ENCODE assay signal across 13 cellular contexts in genomic region chr3:197339841-197340520, GRCh38. TPM values are rescaled to one million over a fixed set of nuclear protein-coding genes. Genes with fewer than 3 reads are reported as not detected.
DNase-seq lines count a peak whose midpoint lies in the region; ATAC-seq and TF ChIP-seq lines count a peak whose summit lies in the region.
"Had no signal": no experiment of that assay in that cellular context is flagged by ENCODE, and none has a peak within 500 bp of the region (broad histone marks: within the 10 kb centered on the region; RNA-seq: fewer than 3 reads in every experiment).

No MANE protein-coding gene starts in this region.

- H3K9me3 ChIP-seq in PC-9 (ENCODE audit: insufficient read depth, low read depth) = no peaks in the 10 kb centered on the region
- H3K9me3 ChIP-seq: lower lobe of right lung had no signal

- ATAC-seq in HG02588 (IDR thresholded peaks at IDR 0.05; ENCODE audit: unreplicated experiment) = no peak
- no peak for ATAC-seq in GM19467 (IDR thresholded peaks at IDR 0.05; ENCODE audit: unreplicated experiment)
- no peak for ATAC-seq in HG03378 (IDR thresholded peaks at IDR 0.05; ENCODE audit: unreplicated experiment)
- ATAC-seq: lower lobe of right lung had no signal

- POLR2A ChIA-PET in PC-9 (lab: Charles Lee; ENCODE audit: unreplicated experiment) = no interaction called here

- peaks cover 52% of the 10 kb centered on the region for H3K4me1 Mint-ChIP-seq in nephron
- H3K4me1 Mint-ChIP-seq: activated naive CD4-positive, alpha-beta T cell treated with anti-CD3 and anti-CD28 coated beads, Interleukin-2, amount 50 U/mL, for 24 hours; CD4-positive, CD25-positive, alpha-beta regulatory T cell had no signal

- H2AFZ ChIP-seq in PC-9 = peak overlapping the region; percentile 30; the same call in 1 of the 2 replicates

- TF ChIP-seq CTCF in PC-9 (conservative IDR thresholded peaks at IDR 0.05) = no peak
- TF ChIP-seq CTCF in fibroblast of mammary gland (conservative IDR thresholded peaks at IDR 0.05; ENCODE audit: control insufficient read depth, insufficient read depth, low read depth, low read length) = no peak
- TF ChIP-seq CTCF in nephron (IDR thresholded peaks at IDR 0.05; ENCODE audit: unreplicated experiment in 3 of 3) = no peak

- no peaks in the 10 kb centered on the region for H3K36me3 Mint-ChIP-seq in nephron (ENCODE audit: low read depth)
- H3K36me3 Mint-ChIP-seq: activated naive CD4-positive, alpha-beta T cell treated with anti-CD3 and anti-CD28 coated beads, Interleukin-2, amount 50 U/mL, for 24 hours; CD4-positive, CD25-positive, alpha-beta regulatory T cell had no signal

- BruUV-seq in PC-9 (replicated peaks; lab: Mats Ljungman, UMichigan) = no TSS peak

- H3K4me1 ChIP-seq in PC-9 (replicated peaks; ENCODE audit: insufficient read depth) = peaks cover 44% of the 10 kb centered on the region
- H3K4me1 ChIP-seq: lower lobe of right lung had no signal

- H3K9me3 Mint-ChIP-seq in nephron = no peaks in the 10 kb centered on the region
- H3K9me3 Mint-ChIP-seq: activated naive CD4-positive, alpha-beta T cell treated with anti-CD3 and anti-CD28 coated beads, Interleukin-2, amount 50 U/mL, for 24 hours; CD4-positive, CD25-positive, alpha-beta regulatory T cell had no signal

- no peak overlapping the region for H3K27ac ChIP-seq in PC-9
- H3K27ac ChIP-seq: lower lobe of right lung had no signal

- H4K20me1 ChIP-seq in PC-9 (ENCODE audit: insufficient read depth) = no peaks in the 10 kb centered on the region

- peak overlapping the region; percentile 27 for H3K4me2 ChIP-seq in PC-9

- H3K4me3 ChIP-seq in PC-9 = no peak overlapping the region
- no peak overlapping the region for H3K4me3 ChIP-seq in fibroblast of mammary gland (ENCODE audit: control insufficient read depth, low read depth, low read length)
- H3K4me3 ChIP-seq: lower lobe of right lung had no signal

- intact Hi-C loops in PC-9 (cut with micrococcal nuclease; ENCODE audit: unreplicated experiment) = no loop called here

- CTCF ChIA-PET in PC-9 (lab: Charles Lee) = no interaction called here

- H3K79me2 ChIP-seq in PC-9 (ENCODE audit: low read depth) = no peaks in the 10 kb centered on the region

- no peaks in the 10 kb centered on the region for H3K27me3 ChIP-seq in PC-9 (ENCODE audit: insufficient read depth, low read depth)

- H3K36me3 ChIP-seq in PC-9 (ENCODE audit: low read depth) = no peaks in the 10 kb centered on the region
- H3K36me3 ChIP-seq: lower lobe of right lung had no signal

- peaks cover 31% of the 10 kb centered on the region for H3F3A ChIP-seq in PC-9 (ENCODE audit: insufficient read depth, low read depth)

- DNase-seq in EH (ENCODE audit: low read depth) (peak; percentile 83), PC-9 (peak; percentile 28 to 62), fibroblast of mammary gland (ENCODE audit: low read depth) (peak; percentile 78), NCI-H526 treated with DMSO at 0.1 percent for 48 hours (lab: John Stamatoyannopoulos, UW) (no peak)
- DNase-seq: CD4-positive, CD25-positive, alpha-beta regulatory T cell; lower lobe of right lung; OCI-M1; stimulated activated CD8-positive, alpha-beta memory T cell treated with anti-CD3 and anti-CD28 coated beads, Interleukin-4, amount 100 ng/mL, for 48 hours had no signal

- no peaks in the 10 kb centered on the region for H3K27me3 Mint-ChIP-seq in nephron (ENCODE audit: low read depth)
- H3K27me3 Mint-ChIP-seq: activated naive CD4-positive, alpha-beta T cell treated with anti-CD3 and anti-CD28 coated beads, Interleukin-2, amount 50 U/mL, for 24 hours had no signal

- no peaks in the 10 kb centered on the region for H3K9me2 ChIP-seq in PC-9 (ENCODE audit: insufficient read depth)

- H3K27ac Mint-ChIP-seq in nephron = peak overlapping the region; percentile 76 to 98 (median 96)
- H3K27ac Mint-ChIP-seq: activated naive CD4-positive, alpha-beta T cell treated with anti-CD3 and anti-CD28 coated beads, Interleukin-2, amount 50 U/mL, for 24 hours had no signal

- H3K4me3 Mint-ChIP-seq in nephron = no peak overlapping the region
- H3K4me3 Mint-ChIP-seq: activated naive CD4-positive, alpha-beta T cell treated with anti-CD3 and anti-CD28 coated beads, Interleukin-2, amount 50 U/mL, for 24 hours; CD4-positive, CD25-positive, alpha-beta regulatory T cell had no signal

RNA-seq across cellular contexts. Expression of gene DLG1, which starts 41.6 kb away (rescaled TPM):
- 193 and 201 TPM in 2 replicates for total RNA-seq in PC-9 (2021)
